8 cellular contexts compared by ENCODE assay signal in the genomic region with DNA sequence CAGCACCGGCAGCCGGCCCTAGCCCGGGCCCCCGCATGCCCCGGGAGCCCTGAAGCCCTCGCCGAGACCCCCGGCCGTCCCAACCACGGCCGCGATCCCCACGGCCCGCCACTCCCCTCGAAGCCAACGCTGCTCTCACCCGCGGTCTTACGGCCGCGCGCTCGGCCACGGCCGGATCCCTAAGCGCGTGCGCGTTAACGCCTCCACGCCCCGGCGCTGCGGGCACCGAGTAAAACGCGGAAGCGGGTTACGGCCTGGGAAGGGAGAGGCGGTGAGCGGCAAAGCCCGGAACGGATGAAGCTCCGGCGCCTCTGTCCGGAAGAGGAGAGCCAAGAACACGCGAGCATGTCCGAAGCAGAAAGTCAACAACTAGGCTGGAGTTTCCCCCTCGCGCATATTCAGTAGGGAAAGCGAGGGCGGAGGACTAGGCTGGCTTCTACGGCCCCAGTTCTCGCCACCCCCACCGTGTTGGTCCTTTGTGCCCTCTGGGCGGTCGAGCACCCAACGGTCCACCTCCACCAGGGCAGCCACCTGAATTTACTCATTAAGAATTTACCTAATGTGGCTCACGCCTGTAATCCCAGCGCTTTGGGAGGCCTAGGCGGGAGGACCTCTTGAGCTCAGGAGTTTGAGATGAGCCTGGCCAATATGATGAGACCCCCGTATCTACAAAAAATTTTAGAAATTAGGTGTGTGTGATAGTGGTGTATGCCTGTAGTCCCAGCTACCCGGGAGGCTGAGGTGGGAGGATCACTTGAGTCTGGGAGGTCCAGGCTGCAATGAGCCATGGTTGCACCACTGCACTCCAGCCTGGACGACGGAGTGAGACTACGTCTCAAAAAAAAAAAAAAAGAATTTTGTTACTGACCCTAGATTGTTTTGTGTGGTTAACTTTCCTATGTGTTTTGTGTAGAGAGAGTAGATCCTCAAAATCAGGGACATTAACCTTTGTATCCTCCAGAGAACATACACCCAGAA. TPM values are rescaled to one million over a fixed set of nuclear protein-coding genes. Genes with fewer than 3 reads are reported as not detected.
DNase-seq lines count a peak whose midpoint lies in the region; ATAC-seq and TF ChIP-seq lines count a peak whose summit lies in the region.

Gene KANSL3, minus strand, starts transcription at position 169 of the 978 bp plus-strand sequence. CDS start 1,177 bp downstream, outside the sequence.

- H3K36me3 Mint-ChIP-seq in chondrocyte (ENCODE audit: low read depth) = peaks cover 6% of the 10 kb centered on the region

- DNase-seq in AG09319 (ENCODE audit: extremely low read depth, low read depth) (peak; percentile 90), NCI-H510A treated with DMSO at 0.1 percent for 48 hours (lab: John Stamatoyannopoulos, UW) (peak; percentile 87), chondrocyte (ENCODE audit: low spot score) (peak; percentile 97), kidney epithelial cell (ENCODE audit: low read depth) (peak; percentile 12)
- DNase-seq in activated CD4-positive, alpha-beta T cell treated with anti-CD3 and anti-CD28 coated beads for 24 hours (ENCODE audit: low read depth in 2 of 2) = peak; percentile 79
- peak; percentile 81 to 86 for DNase-seq in stimulated activated CD4-positive, alpha-beta T cell treated with anti-CD3 and anti-CD28 coated beads, Interleukin-15, amount 100 ng/mL, for 48 hours (ENCODE audit: low read depth in 2 of 2)

- ATAC-seq in GM19043 (IDR thresholded peaks at IDR 0.05; ENCODE audit: low read depth, unreplicated experiment) (peak; percentile 43), HG03378 (IDR thresholded peaks at IDR 0.05; ENCODE audit: unreplicated experiment) (peak; percentile 65)

- TF ChIP-seq CTCF in AG09319 (IDR thresholded peaks at IDR 0.05; ENCODE audit: low read depth, low read length) (no peak), chondrocyte (IDR thresholded peaks at IDR 0.05) (no peak), kidney epithelial cell (IDR thresholded peaks at IDR 0.05; ENCODE audit: insufficient read depth, low read length, poor library complexity, severe bottlenecking) (no peak)

- peaks cover 33% of the 10 kb centered on the region for H3K4me1 Mint-ChIP-seq in chondrocyte (ENCODE audit: low read depth)

- H3K4me3 Mint-ChIP-seq in chondrocyte (ENCODE audit: unreplicated experiment) = peak within 1 kb of the TSS; percentile 92

- H3K27ac Mint-ChIP-seq in chondrocyte (ENCODE audit: unreplicated experiment) = peak within 1 kb of the TSS; percentile 88

- peak within 1 kb of the TSS; percentile 64 for H3K4me3 ChIP-seq in kidney epithelial cell (ENCODE audit: low read depth, low read length)

- no peaks in the 10 kb centered on the region for H3K9me3 Mint-ChIP-seq in chondrocyte (ENCODE audit: low read depth)

- no peaks in the 10 kb centered on the region for H3K27me3 Mint-ChIP-seq in chondrocyte (ENCODE audit: low read depth)

- H3K27me3 ChIP-seq in kidney epithelial cell (ENCODE audit: control insufficient read depth, insufficient read depth, low read length) = no peaks in the 10 kb centered on the region

- H3K36me3 ChIP-seq in kidney epithelial cell (ENCODE audit: control insufficient read depth, insufficient read depth, low read length) = no peaks in the 10 kb centered on the region

RNA-seq across cellular contexts. Expression of gene KANSL3, which starts in this region (rescaled TPM):
- total RNA-seq in chondrocyte = 32.6 to 34.5 TPM (median 34.1 TPM) in 3 replicates
- 33.2 and 33.3 TPM in 2 replicates for total RNA-seq in kidney epithelial cell

Comparison
In these comparisons a context has a peak if more than half of its experiments do, and no peak if none do; other contexts are left out.
1. Peak in every context shown above with its lines: DNase-seq, ATAC-seq and H3K4me3 ChIP-seq.
2. DNase-seq: peak in every context shown above with its lines; median percentile 97 in chondrocyte; 90 in AG09319; 87 in NCI-H510A treated with DMSO at 0.1 percent for 48 hours; 84 in stimulated activated CD4-positive, alpha-beta T cell treated with anti-CD3 and anti-CD28 coated beads, Interleukin-15, amount 100 ng/mL, for 48 hours; 79 in activated CD4-positive, alpha-beta T cell treated with anti-CD3 and anti-CD28 coated beads for 24 hours; 12 in kidney epithelial cell.